In genomic region chr6:152368761-152369624, GRCh38 we compare ENCODE assay signal across 12 cellular contexts.
DNase-seq lines count a peak whose midpoint lies in the region; ATAC-seq and TF ChIP-seq lines count a peak whose summit lies in the region.
"Had no signal": no experiment of that assay in that cellular context is flagged by ENCODE, and none has a peak within 500 bp of the region (broad histone marks: within the 10 kb centered on the region; RNA-seq: fewer than 3 reads in every experiment).

No MANE protein-coding gene starts in this region.

- DNase-seq in T47D (ENCODE audit: low read depth in 1 of 2, low spot score in 1 of 2) (peak; percentile 7 to 28), MCF 10A (ENCODE audit: unreplicated experiment) (no peak), glutamatergic neuron (no peak), uterus (peak; percentile 44 to 58)
- DNase-seq in stimulated activated naive CD4-positive, alpha-beta T cell treated with Interleukin-2 at 50 U/mL for 16 hours (lab: John Stamatoyannopoulos, UW) = no peak
- DNase-seq: activated CD8-positive, alpha-beta T cell treated with anti-CD3 and anti-CD28 coated beads for 36 hours; Karpas-422; SHP77 treated with DMSO at 0.1 percent for 48 hours had no signal

- H3K27ac ChIP-seq in neural cell (ENCODE audit: low read length) (no peak overlapping the region), uterus (peak overlapping the region; percentile 42 to 53)
- H3K27ac ChIP-seq: skin epidermis had no signal

- H3K4me2 ChIP-seq in neural cell (ENCODE audit: low read length) = no peak overlapping the region

- H3K4me1 Mint-ChIP-seq in MCF 10A (ENCODE audit: insufficient read depth, unreplicated experiment) (no peaks in the 10 kb centered on the region), glutamatergic neuron (ENCODE audit: low read depth, unreplicated experiment) (peaks cover 8% of the 10 kb centered on the region)

- H3K4me3 ChIP-seq in neural cell (ENCODE audit: low read length) = no peak overlapping the region
- no peak overlapping the region for H3K4me3 ChIP-seq in uterus
- H3K4me3 ChIP-seq: skin epidermis had no signal

- TF ChIP-seq RAD21 in neural cell (conservative IDR thresholded peaks at IDR 0.05) = no peak

- no peak overlapping the region for H2AFZ ChIP-seq in neural cell (ENCODE audit: low read depth, low read length)

- H3K27me3 Mint-ChIP-seq in MCF 10A (ENCODE audit: insufficient read depth, unreplicated experiment) (no peaks in the 10 kb centered on the region), glutamatergic neuron (ENCODE audit: unreplicated experiment) (peaks cover 3% of the 10 kb centered on the region)

- POLR2A ChIA-PET in MCF 10A (lab: Yijun Ruan, JAX) = interaction anchor here (0.6 to 1.5 kb wide), 3 partner anchors 9 to 1034 kb away, joined by 3 to 5 read pairs (median 3); no protein-coding TSS in a partner anchor

- TF ChIP-seq CTCF in MCF 10A (IDR thresholded peaks at IDR 0.05; ENCODE audit: unreplicated experiment) = no peak
- no peak for TF ChIP-seq CTCF in glutamatergic neuron (IDR thresholded peaks at IDR 0.05; ENCODE audit: partially characterized antibody, unreplicated experiment)
- no peak for TF ChIP-seq CTCF in neural cell (IDR thresholded peaks at IDR 0.05; ENCODE audit: poor library complexity, severe bottlenecking)
- no peak for TF ChIP-seq CTCF in uterus (IDR thresholded peaks at IDR 0.05)

- H4K20me1 ChIP-seq in neural cell (ENCODE audit: insufficient read depth) = no peaks in the 10 kb centered on the region

- no peak overlapping the region for H3K4me3 Mint-ChIP-seq in MCF 10A (ENCODE audit: unreplicated experiment)
- peak overlapping the region; percentile 8 for H3K4me3 Mint-ChIP-seq in glutamatergic neuron (ENCODE audit: unreplicated experiment)
- H3K4me3 Mint-ChIP-seq: activated CD8-positive, alpha-beta T cell treated with anti-CD3 and anti-CD28 coated beads for 36 hours had no signal

- peaks cover 6% of the 10 kb centered on the region for H3K36me3 Mint-ChIP-seq in MCF 10A (ENCODE audit: insufficient read depth, unreplicated experiment)
- no peaks in the 10 kb centered on the region for H3K36me3 Mint-ChIP-seq in glutamatergic neuron (ENCODE audit: unreplicated experiment)

- ATAC-seq in activated CD4-positive, CD25-positive, alpha-beta regulatory T cell treated with anti-CD3 and anti-CD28 coated beads, Interleukin-2, amount 50 U/mL, for 24 hours = no peak
- no peak for ATAC-seq in GM19452 (IDR thresholded peaks at IDR 0.05; ENCODE audit: unreplicated experiment)
- ATAC-seq: activated CD8-positive, alpha-beta T cell treated with anti-CD3 and anti-CD28 coated beads for 36 hours had no signal

- in situ Hi-C loops in T47D (cut with HindIII; ENCODE audit: low pct_unique_long_range_greater_than_20kb, low sequenced_read_pairs) = no loop called here

- H3K9me2 ChIP-seq in neural cell (ENCODE audit: insufficient read depth, low read length) = no peaks in the 10 kb centered on the region

- no peaks in the 10 kb centered on the region for H3K4me1 ChIP-seq in uterus

- TF ChIP-seq EP300 in neural cell (conservative IDR thresholded peaks at IDR 0.05; ENCODE audit: poor library complexity, severe bottlenecking) = no peak

- no peak for TF ChIP-seq POLR2A in uterus (IDR thresholded peaks at IDR 0.05)

- H3K9me3 Mint-ChIP-seq in MCF 10A (ENCODE audit: unreplicated experiment) = no peaks in the 10 kb centered on the region
- no peaks in the 10 kb centered on the region for H3K9me3 Mint-ChIP-seq in glutamatergic neuron (ENCODE audit: unreplicated experiment)
- H3K9me3 Mint-ChIP-seq: activated CD8-positive, alpha-beta T cell treated with anti-CD3 and anti-CD28 coated beads for 36 hours had no signal

- no peaks in the 10 kb centered on the region for H3K27me3 ChIP-seq in neural cell (ENCODE audit: insufficient read depth, low read depth, low read length)
- H3K27me3 ChIP-seq in uterus = no peaks in the 10 kb centered on the region

- H3K9me3 ChIP-seq in neural cell (ENCODE audit: low read length) (no peaks in the 10 kb centered on the region), uterus (no peaks in the 10 kb centered on the region)

- H3F3A ChIP-seq in neural cell (ENCODE audit: insufficient read depth, low read length, poor library complexity, severe bottlenecking) = no peaks in the 10 kb centered on the region

- H3K27ac Mint-ChIP-seq in MCF 10A (ENCODE audit: low read depth, unreplicated experiment) = no peak overlapping the region
- H3K27ac Mint-ChIP-seq in glutamatergic neuron (ENCODE audit: unreplicated experiment) = peak overlapping the region; percentile 89
- H3K27ac Mint-ChIP-seq: activated CD8-positive, alpha-beta T cell treated with anti-CD3 and anti-CD28 coated beads for 36 hours had no signal

- H3K36me3 ChIP-seq in neural cell (ENCODE audit: insufficient read depth, low read length) (no peaks in the 10 kb centered on the region), uterus (no peaks in the 10 kb centered on the region)

- no peak overlapping the region for H3K9ac ChIP-seq in neural cell (ENCODE audit: low read length)

- intact Hi-C loops in MCF 10A (cut with micrococcal nuclease) (no loop called here), uterus (cut with DNase I; ENCODE audit: low total_unique reads) (no loop called here)

- H3K79me2 ChIP-seq in neural cell (replicated peaks; ENCODE audit: insufficient read depth, low read length) = no peaks in the 10 kb centered on the region

- CTCF ChIA-PET in MCF 10A (lab: Yijun Ruan, JAX) = interaction anchor here (0.5 to 1.1 kb wide), 4 partner anchors 12 to 333 kb away, joined by 3 read pairs; no protein-coding TSS in a partner anchor

- BruUV-seq in MCF 10A (replicated peaks; lab: Mats Ljungman, UMichigan) = no TSS peak

TF ChIP-seq in neural cell, 6 proteins besides CTCF, POLR2A, EP300 and RAD21:
- TF ChIP-seq EZH2 (IDR thresholded peaks at IDR 0.05; ENCODE audit: borderline replicate concordance, insufficient read depth, low read length, poor library complexity, severe bottlenecking) (no peak), POLR2AphosphoS5 (IDR thresholded peaks at IDR 0.05) (peak; percentile 70)

Comparison
In these comparisons a context has a peak if more than half of its experiments do, and no peak if none do; other contexts are left out.
1. DNase-seq: peak in T47D (2 of 2) and uterus (2 of 2); none in MCF 10A (single experiment), glutamatergic neuron (single experiment) and stimulated activated naive CD4-positive, alpha-beta T cell treated with Interleukin-2 at 50 U/mL for 16 hours (single experiment).